Comparison of ENCODE assay signal across 10 cellular contexts in the genomic region with DNA sequence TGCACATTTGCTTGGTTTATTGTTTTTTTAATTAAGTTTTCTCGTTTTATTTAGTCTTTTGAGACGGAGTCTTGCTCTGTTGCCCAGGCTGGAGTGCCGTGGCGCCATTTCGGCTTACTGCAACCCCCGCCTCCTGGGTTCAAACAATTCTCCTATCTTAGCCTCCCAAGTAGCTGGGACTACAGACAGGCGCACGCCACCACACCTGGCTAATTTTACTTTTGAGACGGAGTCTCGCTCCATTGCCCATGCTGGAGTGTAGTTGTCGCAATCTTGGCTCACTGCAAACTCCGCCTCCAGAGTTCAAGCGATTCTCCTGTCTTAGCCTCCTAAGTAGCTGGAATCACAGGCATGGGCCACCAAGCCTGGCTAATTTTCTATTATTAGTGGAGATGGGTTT. TPM values are rescaled to one million over a fixed set of nuclear protein-coding genes. Genes with fewer than 3 reads are reported as not detected.
DNase-seq lines count a peak whose midpoint lies in the region; ATAC-seq, FAIRE-seq and TF ChIP-seq lines count a peak whose summit lies in the region.
"Had no signal": no experiment of that assay in that cellular context is flagged by ENCODE, and none has a peak within 500 bp of the region (broad histone marks: within the 10 kb centered on the region; RNA-seq: fewer than 3 reads in every experiment).

No MANE protein-coding gene starts in this region.

- ATAC-seq in GM18870 (IDR thresholded peaks at IDR 0.05; ENCODE audit: unreplicated experiment): no peak
- no peak for ATAC-seq in activated CD4-positive, CD25-positive, alpha-beta regulatory T cell treated with anti-CD3 and anti-CD28 coated beads, Interleukin-2, amount 50 U/mL, for 24 hours

- FAIRE-seq in bronchial epithelial cell (lab: Jason Lieb, UNC): no peak
- FAIRE-seq in GM19239 (lab: Jason Lieb, UNC): no peak

- H3K4me3 Mint-ChIP-seq in IgD-negative memory B cell: peak overlapping the region; percentile 97 to 100 (median 99)

- peaks cover 46% of the 10 kb centered on the region for H3K36me3 ChIP-seq in bronchial epithelial cell (ENCODE audit: control insufficient read depth, insufficient read depth, low read length)
- peaks cover 41% of the 10 kb centered on the region for H3K36me3 ChIP-seq in muscle layer of colon (ENCODE audit: insufficient read depth, low read length)

- peaks cover 17% of the 10 kb centered on the region for H3K36me3 Mint-ChIP-seq in IgD-negative memory B cell

- peaks cover 31% of the 10 kb centered on the region for H3K4me1 ChIP-seq in muscle layer of colon (ENCODE audit: insufficient read depth, low read length)

- H3K27ac Mint-ChIP-seq in IgD-negative memory B cell: peak overlapping the region; percentile 85 to 99 (median 96)

- no peaks in the 10 kb centered on the region for H3K9me3 ChIP-seq in muscle layer of colon (ENCODE audit: low read length)

- POLR2A ChIA-PET in AG04449 (lab: Yijun Ruan, JAX): interaction anchor here (2.3 to 5.5 kb wide), 2 partner anchors 9 to 11 kb away, joined by 23 to 108 read pairs; a partner anchor contains a TSS

- no peaks in the 10 kb centered on the region for H3K27me3 Mint-ChIP-seq in IgD-negative memory B cell

- H3K4me1 Mint-ChIP-seq in IgD-negative memory B cell: peaks cover 39 to 45% (median 42%) of the 10 kb centered on the region in 3 donors

- H3K27ac ChIP-seq in muscle layer of colon (ENCODE audit: low read depth, low read length): no peak overlapping the region

- TF ChIP-seq CTCF in AG04449 (IDR thresholded peaks at IDR 0.05; ENCODE audit: insufficient read depth, low read length, missing control alignments): no peak
- no peak for TF ChIP-seq CTCF in bronchial epithelial cell (IDR thresholded peaks at IDR 0.05; ENCODE audit: insufficient read depth, low read length, severe bottlenecking)

- H3K4me3 ChIP-seq in AG04449 (ENCODE audit: low read depth, low read length) (peak overlapping the region; percentile 91), bronchial epithelial cell (ENCODE audit: low read depth, low read length) (peak overlapping the region; percentile 62), muscle layer of colon (ENCODE audit: low read depth in 1 of 2, low read length in 2 of 2) (peak overlapping the region in 1 of 2 donors; percentile 95)

- peak overlapping the region; percentile 99 for H3K9ac ChIP-seq in muscle layer of colon (ENCODE audit: low read length)

- CTCF ChIA-PET in AG04449 (lab: Yijun Ruan, JAX): interaction anchor here (0.6 to 1.0 kb wide), 3 partner anchors 8 to 64 kb away, joined by 3 read pairs; no protein-coding TSS in a partner anchor

- H3K27me3 ChIP-seq in bronchial epithelial cell (ENCODE audit: control insufficient read depth, insufficient read depth, low read length): no peaks in the 10 kb centered on the region
- no peaks in the 10 kb centered on the region for H3K27me3 ChIP-seq in muscle layer of colon (ENCODE audit: control insufficient read depth in 1 of 2, insufficient read depth in 2 of 2, low read length in 2 of 2)

- DNase-seq in AG04449 (ENCODE audit: low read depth, low spot score) (no peak), bronchial epithelial cell (ENCODE audit: low read depth) (no peak), GM19239 (ENCODE audit: insufficient read length, low spot score) (no peak), NCI-H345 treated with DMSO at 0.1 percent for 48 hours (lab: John Stamatoyannopoulos, UW; ENCODE audit: unreplicated experiment) (no peak)
- DNase-seq: NCI-H187 treated with DMSO at 0.1 percent for 48 hours had no signal

- H3K9me3 Mint-ChIP-seq in IgD-negative memory B cell: no peaks in the 10 kb centered on the region

RNA-seq across cellular contexts. Expression of a gene that starts 1.3 kb away (rescaled TPM):
- 1,165 TPM for polyA plus RNA-seq in IgD-negative memory B cell
- 2,761 and 3,132 TPM in 2 replicates for total RNA-seq in bronchial epithelial cell

RNA-seq across cellular contexts. Expression of a gene that starts 10.9 kb away (rescaled TPM):
- 33.2 TPM for polyA plus RNA-seq in IgD-negative memory B cell
- total RNA-seq in bronchial epithelial cell: 47.9 and 50.2 TPM in 2 replicates

RNA-seq across cellular contexts. Expression of a gene that starts 12.6 kb away (rescaled TPM):
- 16.1 TPM for polyA plus RNA-seq in IgD-negative memory B cell
- 6.8 and 10.6 TPM in 2 replicates for total RNA-seq in bronchial epithelial cell

RNA-seq across cellular contexts. Expression of a gene that starts 20.8 kb away (rescaled TPM):
- 0.16 TPM for polyA plus RNA-seq in IgD-negative memory B cell
- total RNA-seq in bronchial epithelial cell: not detected in 2 replicates
- total RNA-seq: glomerular endothelial cell had no signal

RNA-seq across cellular contexts. Expression of a gene that starts 29.0 kb away (rescaled TPM):
- polyA plus RNA-seq in IgD-negative memory B cell: not detected
- 23.2 and 25.0 TPM in 2 replicates for total RNA-seq in bronchial epithelial cell
- total RNA-seq: glomerular endothelial cell had no signal
